Comparison of ENCODE assay signal across 1 cellular context in genomic region chr17:58412910-58413630, GRCh38.
TF ChIP-seq lines count a peak whose summit lies in the region.

No MANE protein-coding gene starts in this region.

TF ChIP-seq in HepG2, 621 proteins besides CTCF, POLR2A, EP300 and RAD21 (continued from another document and continues in another):
- TF ChIP-seq ARID4A (CRISPR knock-in tag; IDR thresholded peaks at IDR 0.05; ENCODE audit: borderline replicate concordance), result no peak; the same call in 1 of the 2 replicates
- no peak for TF ChIP-seq ZC3H13 (CRISPR knock-in tag; IDR thresholded peaks at IDR 0.05)
- no peak for TF ChIP-seq ZNF639 (CRISPR knock-in tag; conservative IDR thresholded peaks at IDR 0.05)
- no peak for TF ChIP-seq ZNF746 (CRISPR knock-in tag; IDR thresholded peaks at IDR 0.05)
- TF ChIP-seq ZZZ3 (CRISPR knock-in tag; IDR thresholded peaks at IDR 0.05; ENCODE audit: borderline replicate concordance), result no peak
- no peak for TF ChIP-seq KDM6A (CRISPR knock-in tag; IDR thresholded peaks at IDR 0.05; ENCODE audit: low read depth)
- TF ChIP-seq ZNF687 (CRISPR knock-in tag; IDR thresholded peaks at IDR 0.05), result no peak
- TF ChIP-seq PLRG1 (conservative IDR thresholded peaks at IDR 0.05), result no peak
- no peak for TF ChIP-seq ZNF615 (CRISPR knock-in tag; IDR thresholded peaks at IDR 0.05; ENCODE audit: borderline replicate concordance)
- TF ChIP-seq ZNF572 (CRISPR knock-in tag; IDR thresholded peaks at IDR 0.05), result no peak
- TF ChIP-seq ZNF816 (CRISPR knock-in tag; IDR thresholded peaks at IDR 0.05; ENCODE audit: borderline replicate concordance), result no peak
- TF ChIP-seq ZNF383 (CRISPR knock-in tag; IDR thresholded peaks at IDR 0.05; ENCODE audit: borderline replicate concordance), result no peak
- no peak for TF ChIP-seq ATAD3A (CRISPR knock-in tag; IDR thresholded peaks at IDR 0.05)
- no peak for TF ChIP-seq ZBTB4 (CRISPR knock-in tag; IDR thresholded peaks at IDR 0.05; ENCODE audit: borderline replicate concordance)
- TF ChIP-seq ZIK1 (CRISPR knock-in tag; IDR thresholded peaks at IDR 0.05; ENCODE audit: borderline replicate concordance, low read depth), result no peak
- no peak for TF ChIP-seq ZFP37 (CRISPR knock-in tag; IDR thresholded peaks at IDR 0.05; ENCODE audit: borderline replicate concordance)
- peak; percentile 81 for TF ChIP-seq FOXP4 (CRISPR knock-in tag; IDR thresholded peaks at IDR 0.05)
- no peak for TF ChIP-seq THRA (CRISPR knock-in tag; IDR thresholded peaks at IDR 0.05; ENCODE audit: borderline replicate concordance)
- TF ChIP-seq BHLHE40 (IDR thresholded peaks at IDR 0.05; ENCODE audit: low read length), result no peak
- TF ChIP-seq ZNF891 (CRISPR knock-in tag; IDR thresholded peaks at IDR 0.05), result no peak
- no peak for TF ChIP-seq ZNF670 (CRISPR knock-in tag; IDR thresholded peaks at IDR 0.05; ENCODE audit: borderline replicate concordance)
- TF ChIP-seq ZNF589 (CRISPR knock-in tag; conservative IDR thresholded peaks at IDR 0.05), result no peak
- no peak for TF ChIP-seq NFIB (CRISPR knock-in tag; IDR thresholded peaks at IDR 0.05; ENCODE audit: borderline replicate concordance)
- no peak for TF ChIP-seq ZBTB33 (CRISPR knock-in tag; IDR thresholded peaks at IDR 0.05)
- TF ChIP-seq KMT2A (CRISPR knock-in tag; IDR thresholded peaks at IDR 0.05), result peak; percentile 75; the same call in 1 of the 2 replicates
- peak; percentile 58; the same call in 1 of the 2 replicates for TF ChIP-seq ZGPAT (CRISPR knock-in tag; IDR thresholded peaks at IDR 0.05)
- TF ChIP-seq FOXA3 (CRISPR knock-in tag; IDR thresholded peaks at IDR 0.05), result peak; percentile 90
- 0 out of 2 replicates have a peak, but pooled peaks have one; percentile 56 for TF ChIP-seq NFKBIZ (CRISPR knock-in tag; IDR thresholded peaks at IDR 0.05)
- TF ChIP-seq ZNF605 (CRISPR knock-in tag; IDR thresholded peaks at IDR 0.05), result no peak
- TF ChIP-seq IRF2 (CRISPR knock-in tag; IDR thresholded peaks at IDR 0.05), result peak; percentile 80
- no peak for TF ChIP-seq ZNF274 (CRISPR knock-in tag; IDR thresholded peaks at IDR 0.05)
- TF ChIP-seq TEAD2 (CRISPR knock-in tag; IDR thresholded peaks at IDR 0.05), result no peak
- TF ChIP-seq ZNF674 (CRISPR knock-in tag; IDR thresholded peaks at IDR 0.05; ENCODE audit: low read depth), result no peak
- TF ChIP-seq NCOA5 (CRISPR knock-in tag; IDR thresholded peaks at IDR 0.05), result no peak
- peak; percentile 60; the same call in 1 of the 2 replicates for TF ChIP-seq ZNF503 (CRISPR knock-in tag; IDR thresholded peaks at IDR 0.05)
